Comparison of ENCODE assay signal across 26 cellular contexts in genomic region chr16:56639045-56639444, GRCh38. TPM values are rescaled to one million over a fixed set of nuclear protein-coding genes. Genes with fewer than 3 reads are reported as not detected.
DNase-seq lines count a peak whose midpoint lies in the region; ATAC-seq, FAIRE-seq and TF ChIP-seq lines count a peak whose summit lies in the region.
"Had no signal": no experiment of that assay in that cellular context is flagged by ENCODE, and none has a peak within 500 bp of the region (broad histone marks: within the 10 kb centered on the region; RNA-seq: fewer than 3 reads in every experiment).

No MANE protein-coding gene starts in this region.

- H3K4me1 ChIP-seq in kidney (ENCODE audit: control insufficient read depth in 1 of 2, insufficient read depth in 1 of 2, low read depth in 1 of 2, low read length in 2 of 2) (peaks cover 5 to 17% of the 10 kb centered on the region in 2 donors), psoas muscle (peaks cover 10% of the 10 kb centered on the region)

- peak overlapping the region; percentile 72 to 83 for H3K4me3 Mint-ChIP-seq in stimulated activated naive CD8-positive, alpha-beta T cell treated with anti-CD3 and anti-CD28 coated beads, Interleukin-15, amount 100 ng/mL, for 72 hours

- H3K27me3 Mint-ChIP-seq in stimulated activated naive CD8-positive, alpha-beta T cell treated with anti-CD3 and anti-CD28 coated beads, Interleukin-15, amount 100 ng/mL, for 72 hours: peaks cover 79% of the 10 kb centered on the region

- peaks cover 58% of the 10 kb centered on the region for H3K4me1 Mint-ChIP-seq in stimulated activated naive CD8-positive, alpha-beta T cell treated with anti-CD3 and anti-CD28 coated beads, Interleukin-15, amount 100 ng/mL, for 72 hours

- H3K4me3 ChIP-seq in kidney (ENCODE audit: low read length in 2 of 2): peak overlapping the region; percentile 47 to 61
- H3K4me3 ChIP-seq in psoas muscle: no peak overlapping the region

- H3K27ac ChIP-seq in kidney (ENCODE audit: low read depth in 2 of 2, low read length in 2 of 2): no peak overlapping the region
- no peak overlapping the region for H3K27ac ChIP-seq in psoas muscle
- H3K27ac ChIP-seq: upper lobe of right lung had no signal

- TF ChIP-seq CTCF in kidney (IDR thresholded peaks at IDR 0.05; ENCODE audit: borderline replicate concordance, extremely low read depth, insufficient read depth): no peak
- TF ChIP-seq CTCF in psoas muscle (IDR thresholded peaks at IDR 0.05): no peak

- H3K27ac Mint-ChIP-seq in stimulated activated naive CD8-positive, alpha-beta T cell treated with anti-CD3 and anti-CD28 coated beads, Interleukin-15, amount 100 ng/mL, for 72 hours: no peak overlapping the region
- H3K27ac Mint-ChIP-seq: activated CD4-positive, alpha-beta T cell treated with anti-CD3 and anti-CD28 coated beads, Interleukin-2, amount 10 ng/mL, durations not matched to agents 24 days and 14 days; activated naive CD8-positive, alpha-beta T cell; CD4-positive, CD25-positive, alpha-beta regulatory T cell; T-cell had no signal

- WGBS in psoas muscle, 3 donors: 52 to 71% (median 54%) methylated on average over 1 of the region's 1 CpG

- H3K9me3 ChIP-seq in kidney (ENCODE audit: control insufficient read depth in 1 of 2, low read length in 2 of 2) (no peaks in the 10 kb centered on the region), psoas muscle (no peaks in the 10 kb centered on the region)
- H3K9me3 ChIP-seq: upper lobe of right lung had no signal

- no peak for FAIRE-seq in kidney (lab: Jason Lieb, UNC)
- FAIRE-seq: GM18507 had no signal

- H3K36me3 ChIP-seq in kidney (ENCODE audit: control insufficient read depth in 1 of 2, insufficient read depth in 2 of 2, low read length in 2 of 2) (no peaks in the 10 kb centered on the region), psoas muscle (ENCODE audit: insufficient read depth in 1 of 2, low read depth in 1 of 2) (no peaks in the 10 kb centered on the region)
- H3K36me3 ChIP-seq: upper lobe of right lung had no signal

- H3K9ac ChIP-seq in kidney (ENCODE audit: low read length in 2 of 2): no peak overlapping the region

- intact Hi-C loops in kidney (cut with DNase I): no loop called here
- intact Hi-C loops in sciatic nerve (cut with DNase I): no loop called here
- intact Hi-C loops in psoas muscle (cut with DNase I): loop anchor here in 1 of 2 donors (5.0 kb wide), 1 partner anchor 37 kb away; no protein-coding TSS in a partner anchor

- no peak for ATAC-seq in stimulated activated naive CD8-positive, alpha-beta T cell treated with anti-CD3 and anti-CD28 coated beads, Interleukin-15, amount 100 ng/mL, for 72 hours
- ATAC-seq in stimulated activated naive CD8-positive, alpha-beta T cell treated with anti-CD3 and anti-CD28 coated beads, Interleukin-15, Interleukin-2, amounts not matched to agents 100 U/mL and 50 U/mL, for 24 hours: no peak
- ATAC-seq in sciatic nerve: no peak
- no peak for ATAC-seq in psoas muscle
- no peak for ATAC-seq in HG03432 (IDR thresholded peaks at IDR 0.05; ENCODE audit: unreplicated experiment)
- ATAC-seq: T-cell had no signal

- DNase-seq in stimulated activated naive CD8-positive, alpha-beta T cell treated with anti-CD3 and anti-CD28 coated beads, Interleukin-15, amount 100 ng/mL, for 72 hours: no peak
- DNase-seq in stimulated activated naive CD8-positive, alpha-beta T cell treated with anti-CD3 and anti-CD28 coated beads, Interleukin-15, Interleukin-2, amounts not matched to agents 100 U/mL and 50 U/mL, for 24 hours: no peak
- DNase-seq in kidney (no peak), sciatic nerve (ENCODE audit: low spot score) (peak; percentile 45), NCI-H2081 (lab: John Stamatoyannopoulos, UW) (no peak), GDM1 (lab: John Stamatoyannopoulos, UW) (no peak), psoas muscle (no peak)
- DNase-seq: activated CD8-positive, alpha-beta memory T cell treated with anti-CD3 and anti-CD28 coated beads for 24 hours; activated effector memory CD4-positive, alpha-beta T cell treated with Interleukin-2 at 50 U/mL for 16 hours; CD4-positive, CD25-positive, alpha-beta regulatory T cell; effector CD8-positive, alpha-beta T cell; Kasumi-1; NCI-H1436 treated with DMSO at 0.1 percent for 48 hours; NCI-H345; NCI-H748 treated with DMSO at 0.1 percent for 48 hours; stimulated activated CD4-positive, alpha-beta T cell treated with anti-CD3 and anti-CD28 coated beads, Interleukin-4, amount 100 ng/mL, for 1 hour; T-cell had no signal

- peaks cover 0 to 2% (median 0%) of the 10 kb centered on the region in 3 donors for H3K27me3 ChIP-seq in psoas muscle (ENCODE audit: insufficient read depth in 3 of 3, low read length in 2 of 3)

- H3K9me3 Mint-ChIP-seq in stimulated activated naive CD8-positive, alpha-beta T cell treated with anti-CD3 and anti-CD28 coated beads, Interleukin-15, amount 100 ng/mL, for 72 hours: no peaks in the 10 kb centered on the region
- H3K9me3 Mint-ChIP-seq: activated CD4-positive, alpha-beta T cell treated with anti-CD3 and anti-CD28 coated beads, Interleukin-2, amount 10 ng/mL, durations not matched to agents 24 days and 14 days; neural crest cell; T-cell had no signal

RNA-seq across cellular contexts. Expression of gene MT1A, which starts 0.6 kb away (rescaled TPM):
- 19.8 TPM for total RNA-seq in kidney
- 3.1 TPM for polyA plus RNA-seq in kidney (ENCODE audit: insufficient read depth, low read depth, low replicate concordance)
- 1.8 TPM for total RNA-seq in sciatic nerve
- 1,000 to 10,000 TPM in 1 of 4 donors, 10 to 100 TPM in 1, 1 to 10 TPM in 2; 4.0 to 1,028 (median 22.4) TPM for total RNA-seq in psoas muscle
- polyA plus RNA-seq in psoas muscle: 1,000 to 10,000 TPM in 2 of 3 donors, 100 to 1,000 TPM in 1; 128 to 4,396 (median 1,331) TPM
- total RNA-seq: A172; CD4-positive, CD25-positive, alpha-beta regulatory T cell; neural crest cell; T-cell had no signal
- polyA plus RNA-seq: CD4-positive, CD25-positive, alpha-beta regulatory T cell had no signal

RNA-seq across cellular contexts. Expression of gene MT1M, which starts 6.6 kb away (rescaled TPM):
- total RNA-seq in kidney (27.9 TPM), sciatic nerve (6.7 TPM), psoas muscle (100 to 1,000 TPM in 1 of 4 donors, 10 to 100 TPM in 1, 1 to 10 TPM in 2; 1.4 to 288 (median 12.8) TPM)
- polyA plus RNA-seq in kidney (ENCODE audit: insufficient read depth, low read depth, low replicate concordance) (15.3 TPM), psoas muscle (100 to 1,000 TPM in 2 of 3 donors, 10 to 100 TPM in 1; 21.8 to 569 (median 300) TPM)
- total RNA-seq: A172; activated CD4-positive, alpha-beta T cell treated with anti-CD3 and anti-CD28 coated beads, Interleukin-2, amount 10 ng/mL, durations not matched to agents 24 days and 14 days; CD4-positive, CD25-positive, alpha-beta regulatory T cell; neural crest cell; T-cell had no signal
- polyA plus RNA-seq: CD4-positive, CD25-positive, alpha-beta regulatory T cell had no signal

RNA-seq across cellular contexts. Expression of gene MT1B, which starts 12.6 kb away (rescaled TPM):
- total RNA-seq in kidney (not detected), sciatic nerve (not detected), psoas muscle (not detected)
- polyA plus RNA-seq in kidney (ENCODE audit: insufficient read depth, low read depth, low replicate concordance) (not detected), psoas muscle (not detected)
- total RNA-seq: A172; activated CD4-positive, alpha-beta T cell treated with anti-CD3 and anti-CD28 coated beads, Interleukin-2, amount 10 ng/mL, durations not matched to agents 24 days and 14 days; CD4-positive, CD25-positive, alpha-beta regulatory T cell; left cardiac atrium; neural crest cell; right cardiac atrium; T-cell; upper lobe of right lung had no signal
- polyA plus RNA-seq: CD4-positive, CD25-positive, alpha-beta regulatory T cell; right cardiac atrium had no signal

RNA-seq across cellular contexts. Expression of gene MT1E, which starts 13.5 kb away (rescaled TPM):
- total RNA-seq in kidney: 258 TPM
- polyA plus RNA-seq in kidney (ENCODE audit: insufficient read depth, low read depth, low replicate concordance): 191 TPM
- total RNA-seq in sciatic nerve: 44.7 TPM
- total RNA-seq in psoas muscle: 100 to 1,000 TPM in 2 of 4 donors, 10 to 100 TPM in 2; 44.1 to 669 (median 256) TPM
- 100 to 1,000 TPM; 122 to 556 (median 477) TPM for polyA plus RNA-seq in psoas muscle
- total RNA-seq: A172 had no signal

RNA-seq across cellular contexts. Expression of gene MT1F, which starts 18.7 kb away (rescaled TPM):
- total RNA-seq in kidney: 53.3 TPM
- 312 TPM for polyA plus RNA-seq in kidney (ENCODE audit: insufficient read depth, low read depth, low replicate concordance)
- 6.2 TPM for total RNA-seq in sciatic nerve
- total RNA-seq in psoas muscle: 1 to 10 TPM in 2 of 4 donors, under 1 TPM in 1, not detected in 1; 0.73 to 1.3 (median 1.2) TPM
- 1 to 10 TPM; 1.1 to 3.2 (median 1.5) TPM for polyA plus RNA-seq in psoas muscle
- total RNA-seq: A172 had no signal
